ENCODE assay signal across 2 cellular contexts in the genomic region with DNA sequence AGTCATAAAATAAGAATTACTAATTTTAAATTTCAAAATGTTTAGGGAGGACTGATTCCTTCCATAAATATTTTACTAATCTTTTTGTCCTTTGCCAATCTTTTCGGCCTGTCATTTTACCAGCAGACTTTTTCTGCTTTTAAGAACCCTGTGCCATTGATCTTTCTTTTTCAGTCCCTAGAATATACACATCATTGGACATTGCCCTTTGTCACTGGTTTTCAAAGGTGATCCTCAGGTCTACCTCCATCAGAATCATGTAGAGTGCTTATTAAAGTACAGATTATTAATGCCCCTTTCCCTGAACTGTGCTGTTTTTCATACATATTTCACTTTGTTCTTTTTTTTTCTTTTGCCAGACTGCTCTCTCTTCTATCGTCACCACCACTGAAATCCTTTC.
TF ChIP-seq lines count a peak whose summit lies in the region.

No MANE protein-coding gene starts in this region.

TF ChIP-seq in liver, 16 proteins besides CTCF, POLR2A, EP300 and RAD21:
- TF ChIP-seq EGR1 (IDR thresholded peaks at IDR 0.05; ENCODE audit: low read depth in 2 of 2): no peak
- TF ChIP-seq SP1 (IDR thresholded peaks at IDR 0.05): peak; percentile 61
- TF ChIP-seq TAF1 (conservative IDR thresholded peaks at IDR 0.05): no peak
- TF ChIP-seq, protein P1, sequence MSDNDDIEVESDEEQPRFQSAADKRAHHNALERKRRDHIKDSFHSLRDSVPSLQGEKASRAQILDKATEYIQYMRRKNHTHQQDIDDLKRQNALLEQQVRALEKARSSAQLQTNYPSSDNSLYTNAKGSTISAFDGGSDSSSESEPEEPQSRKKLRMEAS (IDR thresholded peaks at IDR 0.05): no peak
- peak; percentile 42 for TF ChIP-seq YY1 (IDR thresholded peaks at IDR 0.05)
- peak; percentile 85 to 88 for TF ChIP-seq HNF4A (conservative IDR thresholded peaks at IDR 0.05)
- TF ChIP-seq, protein P2, sequence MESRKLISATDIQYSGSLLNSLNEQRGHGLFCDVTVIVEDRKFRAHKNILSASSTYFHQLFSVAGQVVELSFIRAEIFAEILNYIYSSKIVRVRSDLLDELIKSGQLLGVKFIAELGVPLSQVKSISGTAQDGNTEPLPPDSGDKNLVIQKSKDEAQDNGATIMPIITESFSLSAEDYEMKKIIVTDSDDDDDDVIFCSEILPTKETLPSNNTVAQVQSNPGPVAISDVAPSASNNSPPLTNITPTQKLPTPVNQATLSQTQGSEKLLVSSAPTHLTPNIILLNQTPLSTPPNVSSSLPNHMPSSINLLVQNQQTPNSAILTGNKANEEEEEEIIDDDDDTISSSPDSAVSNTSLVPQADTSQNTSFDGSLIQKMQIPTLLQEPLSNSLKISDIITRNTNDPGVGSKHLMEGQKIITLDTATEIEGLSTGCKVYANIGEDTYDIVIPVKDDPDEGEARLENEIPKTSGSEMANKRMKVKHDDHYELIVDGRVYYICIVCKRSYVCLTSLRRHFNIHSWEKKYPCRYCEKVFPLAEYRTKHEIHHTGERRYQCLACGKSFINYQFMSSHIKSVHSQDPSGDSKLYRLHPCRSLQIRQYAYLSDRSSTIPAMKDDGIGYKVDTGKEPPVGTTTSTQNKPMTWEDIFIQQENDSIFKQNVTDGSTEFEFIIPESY (IDR thresholded peaks at IDR 0.05): no peak
- TF ChIP-seq NR2F2 (IDR thresholded peaks at IDR 0.05): no peak
- no peak for TF ChIP-seq FOXA1 (IDR thresholded peaks at IDR 0.05)
- TF ChIP-seq, protein P3, sequence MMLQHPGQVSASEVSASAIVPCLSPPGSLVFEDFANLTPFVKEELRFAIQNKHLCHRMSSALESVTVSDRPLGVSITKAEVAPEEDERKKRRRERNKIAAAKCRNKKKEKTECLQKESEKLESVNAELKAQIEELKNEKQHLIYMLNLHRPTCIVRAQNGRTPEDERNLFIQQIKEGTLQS (IDR thresholded peaks at IDR 0.05): no peak
- TF ChIP-seq GABPA (IDR thresholded peaks at IDR 0.05 in 1 of 2, conservative IDR thresholded peaks at IDR 0.05 in 1 of 2): no peak
- peak in 1 of 2 donors; percentile 15 for TF ChIP-seq JUND (IDR thresholded peaks at IDR 0.05)
- TF ChIP-seq, protein P4, sequence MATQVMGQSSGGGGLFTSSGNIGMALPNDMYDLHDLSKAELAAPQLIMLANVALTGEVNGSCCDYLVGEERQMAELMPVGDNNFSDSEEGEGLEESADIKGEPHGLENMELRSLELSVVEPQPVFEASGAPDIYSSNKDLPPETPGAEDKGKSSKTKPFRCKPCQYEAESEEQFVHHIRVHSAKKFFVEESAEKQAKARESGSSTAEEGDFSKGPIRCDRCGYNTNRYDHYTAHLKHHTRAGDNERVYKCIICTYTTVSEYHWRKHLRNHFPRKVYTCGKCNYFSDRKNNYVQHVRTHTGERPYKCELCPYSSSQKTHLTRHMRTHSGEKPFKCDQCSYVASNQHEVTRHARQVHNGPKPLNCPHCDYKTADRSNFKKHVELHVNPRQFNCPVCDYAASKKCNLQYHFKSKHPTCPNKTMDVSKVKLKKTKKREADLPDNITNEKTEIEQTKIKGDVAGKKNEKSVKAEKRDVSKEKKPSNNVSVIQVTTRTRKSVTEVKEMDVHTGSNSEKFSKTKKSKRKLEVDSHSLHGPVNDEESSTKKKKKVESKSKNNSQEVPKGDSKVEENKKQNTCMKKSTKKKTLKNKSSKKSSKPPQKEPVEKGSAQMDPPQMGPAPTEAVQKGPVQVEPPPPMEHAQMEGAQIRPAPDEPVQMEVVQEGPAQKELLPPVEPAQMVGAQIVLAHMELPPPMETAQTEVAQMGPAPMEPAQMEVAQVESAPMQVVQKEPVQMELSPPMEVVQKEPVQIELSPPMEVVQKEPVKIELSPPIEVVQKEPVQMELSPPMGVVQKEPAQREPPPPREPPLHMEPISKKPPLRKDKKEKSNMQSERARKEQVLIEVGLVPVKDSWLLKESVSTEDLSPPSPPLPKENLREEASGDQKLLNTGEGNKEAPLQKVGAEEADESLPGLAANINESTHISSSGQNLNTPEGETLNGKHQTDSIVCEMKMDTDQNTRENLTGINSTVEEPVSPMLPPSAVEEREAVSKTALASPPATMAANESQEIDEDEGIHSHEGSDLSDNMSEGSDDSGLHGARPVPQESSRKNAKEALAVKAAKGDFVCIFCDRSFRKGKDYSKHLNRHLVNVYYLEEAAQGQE (IDR thresholded peaks at IDR 0.05): no peak
- peak; percentile 56 for TF ChIP-seq HNF4G (IDR thresholded peaks at IDR 0.05)
- TF ChIP-seq RXRA (IDR thresholded peaks at IDR 0.05): peak; percentile 45 to 53
- TF ChIP-seq FOXA2 (IDR thresholded peaks at IDR 0.05): no peak
TF ChIP-seq in liver: peak in this region for 6.

TF ChIP-seq in HepG2, 621 proteins besides CTCF, POLR2A, EP300 and RAD21:
- TF ChIP-seq KLF9 (CRISPR knock-in tag; IDR thresholded peaks at IDR 0.05; ENCODE audit: low read depth) (no peak), SNRNP70 (IDR thresholded peaks at IDR 0.05; ENCODE audit: low read depth, low read length) (no peak), ARID2 (CRISPR knock-in tag; IDR thresholded peaks at IDR 0.05; ENCODE audit: borderline replicate concordance) (no peak), ZNF431 (CRISPR knock-in tag; IDR thresholded peaks at IDR 0.05; ENCODE audit: borderline replicate concordance, low read depth) (no peak), ATF7 (IDR thresholded peaks at IDR 0.05) (no peak), ATF7 (CRISPR knock-in tag; IDR thresholded peaks at IDR 0.05) (no peak), SIX4 (CRISPR knock-in tag; IDR thresholded peaks at IDR 0.05) (no peak), ZNF766 (CRISPR knock-in tag; IDR thresholded peaks at IDR 0.05; ENCODE audit: borderline replicate concordance) (no peak), ZMYM2 (CRISPR knock-in tag; IDR thresholded peaks at IDR 0.05) (no peak), ZZZ3 (CRISPR knock-in tag; IDR thresholded peaks at IDR 0.05; ENCODE audit: borderline replicate concordance) (no peak), RARA (CRISPR knock-in tag; IDR thresholded peaks at IDR 0.05) (no peak), SNAPC2 (CRISPR knock-in tag; IDR thresholded peaks at IDR 0.05) (no peak)
- TF ChIP-seq, protein P5, sequence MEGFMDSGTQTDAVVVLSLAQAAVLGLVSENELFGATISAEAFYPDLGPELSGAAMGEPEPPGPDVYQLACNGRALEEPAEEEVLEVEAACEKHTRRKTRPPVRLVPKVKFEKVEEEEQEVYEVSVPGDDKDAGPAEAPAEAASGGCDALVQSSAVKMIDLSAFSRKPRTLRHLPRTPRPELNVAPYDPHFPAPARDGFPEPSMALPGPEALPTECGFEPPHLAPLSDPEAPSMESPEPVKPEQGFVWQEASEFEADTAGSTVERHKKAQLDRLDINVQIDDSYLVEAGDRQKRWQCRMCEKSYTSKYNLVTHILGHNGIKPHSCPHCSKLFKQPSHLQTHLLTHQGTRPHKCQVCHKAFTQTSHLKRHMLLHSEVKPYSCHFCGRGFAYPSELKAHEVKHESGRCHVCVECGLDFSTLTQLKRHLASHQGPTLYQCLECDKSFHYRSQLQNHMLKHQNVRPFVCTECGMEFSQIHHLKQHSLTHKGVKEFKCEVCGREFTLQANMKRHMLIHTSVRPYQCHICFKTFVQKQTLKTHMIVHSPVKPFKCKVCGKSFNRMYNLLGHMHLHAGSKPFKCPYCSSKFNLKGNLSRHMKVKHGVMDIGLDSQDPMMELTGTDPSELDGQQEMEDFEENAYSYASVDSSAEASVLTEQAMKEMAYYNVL (CRISPR knock-in tag; IDR thresholded peaks at IDR 0.05; ENCODE audit: borderline replicate concordance): no peak
- TF ChIP-seq, protein P6, sequence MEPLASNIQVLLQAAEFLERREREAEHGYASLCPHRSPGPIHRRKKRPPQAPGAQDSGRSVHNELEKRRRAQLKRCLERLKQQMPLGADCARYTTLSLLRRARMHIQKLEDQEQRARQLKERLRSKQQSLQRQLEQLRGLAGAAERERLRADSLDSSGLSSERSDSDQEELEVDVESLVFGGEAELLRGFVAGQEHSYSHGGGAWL (CRISPR knock-in tag; IDR thresholded peaks at IDR 0.05): no peak
- TF ChIP-seq, protein P7, sequence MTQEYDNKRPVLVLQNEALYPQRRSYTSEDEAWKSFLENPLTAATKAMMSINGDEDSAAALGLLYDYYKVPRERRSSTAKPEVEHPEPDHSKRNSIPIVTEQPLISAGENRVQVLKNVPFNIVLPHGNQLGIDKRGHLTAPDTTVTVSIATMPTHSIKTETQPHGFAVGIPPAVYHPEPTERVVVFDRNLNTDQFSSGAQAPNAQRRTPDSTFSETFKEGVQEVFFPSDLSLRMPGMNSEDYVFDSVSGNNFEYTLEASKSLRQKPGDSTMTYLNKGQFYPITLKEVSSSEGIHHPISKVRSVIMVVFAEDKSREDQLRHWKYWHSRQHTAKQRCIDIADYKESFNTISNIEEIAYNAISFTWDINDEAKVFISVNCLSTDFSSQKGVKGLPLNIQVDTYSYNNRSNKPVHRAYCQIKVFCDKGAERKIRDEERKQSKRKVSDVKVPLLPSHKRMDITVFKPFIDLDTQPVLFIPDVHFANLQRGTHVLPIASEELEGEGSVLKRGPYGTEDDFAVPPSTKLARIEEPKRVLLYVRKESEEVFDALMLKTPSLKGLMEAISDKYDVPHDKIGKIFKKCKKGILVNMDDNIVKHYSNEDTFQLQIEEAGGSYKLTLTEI (CRISPR knock-in tag; conservative IDR thresholded peaks at IDR 0.05): no peak
- TF ChIP-seq, protein P8, sequence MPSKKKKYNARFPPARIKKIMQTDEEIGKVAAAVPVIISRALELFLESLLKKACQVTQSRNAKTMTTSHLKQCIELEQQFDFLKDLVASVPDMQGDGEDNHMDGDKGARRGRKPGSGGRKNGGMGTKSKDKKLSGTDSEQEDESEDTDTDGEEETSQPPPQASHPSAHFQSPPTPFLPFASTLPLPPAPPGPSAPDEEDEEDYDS (CRISPR knock-in tag; IDR thresholded peaks at IDR 0.05): no peak
